ENCODE assay signal across 8 cellular contexts in the genomic region with DNA sequence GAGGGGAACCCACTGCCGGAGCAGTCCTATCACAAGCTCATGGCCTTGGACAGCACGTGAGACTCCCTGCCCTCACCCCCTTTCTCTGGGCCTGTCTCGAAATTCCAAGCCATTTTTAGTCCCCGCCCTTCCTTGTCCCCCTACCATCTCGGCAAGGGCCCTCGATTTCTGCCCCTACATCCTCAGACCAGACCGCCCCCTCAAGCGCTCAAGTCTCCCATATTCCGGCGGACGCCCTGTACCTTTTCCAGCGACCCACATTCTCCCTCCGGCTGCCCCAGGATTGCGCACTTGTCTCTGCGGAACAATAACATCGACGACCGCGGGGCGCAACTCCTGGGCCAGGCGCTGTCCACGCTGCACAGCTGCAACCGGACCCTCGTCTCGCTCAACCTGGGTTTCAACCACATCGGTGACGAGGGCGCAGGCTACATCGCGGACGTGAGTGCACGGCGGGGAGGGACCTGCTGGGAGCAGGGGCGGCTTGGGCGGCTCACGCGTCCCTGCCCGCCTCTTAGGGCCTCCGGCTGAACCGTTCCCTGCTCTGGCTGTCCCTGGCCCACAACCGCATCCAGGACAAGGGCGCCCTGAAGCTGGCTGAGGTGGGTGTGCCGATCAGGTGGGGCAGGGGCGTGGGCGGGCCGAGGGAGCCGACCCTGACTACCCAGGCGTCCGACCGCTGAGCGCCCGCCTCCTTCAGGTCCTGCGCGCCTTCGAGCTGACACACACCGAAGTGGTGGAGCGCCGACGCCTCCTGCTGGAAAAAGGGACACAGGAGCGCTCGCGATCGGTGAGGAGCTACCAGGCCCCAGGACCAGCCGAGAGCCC. TPM values are rescaled to one million over a fixed set of nuclear protein-coding genes. Genes with fewer than 3 reads are reported as not detected.
DNase-seq lines count a peak whose midpoint lies in the region; ATAC-seq and TF ChIP-seq lines count a peak whose summit lies in the region.

No MANE protein-coding gene starts in this region.

- peak overlapping the region; percentile 33 for H3K4me3 ChIP-seq in GM06990 (replicated peaks; ENCODE audit: low read depth, low read length)
- H3K4me3 ChIP-seq in iPS-18a (ENCODE audit: low read length), result peak overlapping the region; percentile 61
- H3K4me3 ChIP-seq in OCI-LY7 (ENCODE audit: low read depth, low read length, poor library complexity, severe bottlenecking), result no peak overlapping the region

- no peak overlapping the region for H3K4me2 ChIP-seq in OCI-LY7 (ENCODE audit: low read length)

- H3K9me3 ChIP-seq in iPS-18a (ENCODE audit: control insufficient read depth, low read depth, low read length) (no peaks in the 10 kb centered on the region), OCI-LY7 (ENCODE audit: low read length) (no peaks in the 10 kb centered on the region)

- H2AFZ ChIP-seq in OCI-LY7 (ENCODE audit: low read length), result no peak overlapping the region

- TF ChIP-seq CTCF in GM06990 (IDR thresholded peaks at IDR 0.05; ENCODE audit: insufficient read depth, low read length, poor library complexity, severe bottlenecking) (peak; percentile 80), OCI-LY7 (conservative IDR thresholded peaks at IDR 0.05; ENCODE audit: low read length) (no peak)

- H3K36me3 ChIP-seq in GM06990 (ENCODE audit: control insufficient read depth, insufficient read depth, low read length), result no peaks in the 10 kb centered on the region
- H3K36me3 ChIP-seq in iPS-18a (ENCODE audit: control insufficient read depth, low read depth, low read length), result no peaks in the 10 kb centered on the region
- no peaks in the 10 kb centered on the region for H3K36me3 ChIP-seq in OCI-LY7 (ENCODE audit: insufficient read depth, low read length)

- peaks cover 4% of the 10 kb centered on the region for H3K27me3 ChIP-seq in GM06990 (replicated peaks; ENCODE audit: control insufficient read depth, insufficient read depth, low read length)
- H3K27me3 ChIP-seq in iPS-18a (ENCODE audit: control insufficient read depth, insufficient read depth, low read length), result peaks cover 72% of the 10 kb centered on the region

- H3K79me2 ChIP-seq in OCI-LY7 (ENCODE audit: insufficient read depth, low read depth, low read length), result no peaks in the 10 kb centered on the region

- H4K20me1 ChIP-seq in OCI-LY7 (ENCODE audit: insufficient read depth, low read length), result no peaks in the 10 kb centered on the region

- H3K4me1 ChIP-seq in iPS-18a (ENCODE audit: control insufficient read depth, low read depth, low read length), result no peaks in the 10 kb centered on the region
- no peaks in the 10 kb centered on the region for H3K4me1 ChIP-seq in OCI-LY7 (ENCODE audit: insufficient read depth, low read length, poor library complexity, severe bottlenecking)

- no peaks in the 10 kb centered on the region for H3K9me2 ChIP-seq in OCI-LY7 (ENCODE audit: insufficient read depth, low read length)

- DNase-seq in GM06990 (ENCODE audit: extremely low read depth, insufficient read length) (peak; percentile 43), NCI-H1092 (lab: John Stamatoyannopoulos, UW) (peak; percentile 62), T-helper 22 cell (ENCODE audit: low read depth) (peak; percentile 33), astrocyte of the hippocampus (ENCODE audit: low read depth, low spot score) (peak; percentile 90), OCI-LY7 (ENCODE audit: low spot score) (no peak)
- peak; percentile 17 to 56 for DNase-seq in stimulated activated CD4-positive, alpha-beta T cell treated with anti-CD3 and anti-CD28 coated beads, Interleukin-15, amount 100 ng/mL, for 1 hour (ENCODE audit: low read depth in 1 of 2, low spot score in 1 of 2)

- no peak overlapping the region for H3K27ac ChIP-seq in iPS-18a (ENCODE audit: low read length)
- no peak overlapping the region for H3K27ac ChIP-seq in OCI-LY7 (ENCODE audit: low read depth, low read length, poor library complexity, severe bottlenecking)

- BruUV-seq in OCI-LY7 (replicated peaks; lab: Mats Ljungman, UMichigan), result no TSS peak

- CTCF ChIA-PET in OCI-LY7 (lab: Charles Lee; ENCODE audit: unreplicated experiment), result no interaction called here

- H3K9ac ChIP-seq in iPS-18a (ENCODE audit: low read length), result no peak overlapping the region

- POLR2A ChIA-PET in OCI-LY7 (lab: Charles Lee), result no interaction called here

- intact Hi-C loops in OCI-LY7 (cut with micrococcal nuclease; ENCODE audit: unreplicated experiment), result no loop called here

- ATAC-seq in HG03354 (IDR thresholded peaks at IDR 0.05; ENCODE audit: poor library complexity, severe bottlenecking, unreplicated experiment), result no peak

RNA-seq across cellular contexts. Expression of a gene that starts 7.0 kb away (rescaled TPM):
- total RNA-seq in OCI-LY7 (2014; rRNA removed; shearing (Covaris generic)), result not detected in 2 replicates
- not detected in 2 replicates for total RNA-seq in OCI-LY7 (2022)

RNA-seq across cellular contexts. Expression of a gene that starts 33.9 kb away (rescaled TPM):
- total RNA-seq in OCI-LY7 (2014; rRNA removed; shearing (Covaris generic)), result not detected in 2 replicates
- total RNA-seq in OCI-LY7 (2022), result not detected in 2 replicates
